In genomic region chr10:70493660-70494234, GRCh38 we compare ENCODE assay signal across 8 cellular contexts. TPM values are rescaled to one million over a fixed set of nuclear protein-coding genes. Genes with fewer than 3 reads are reported as not detected.
DNase-seq lines count a peak whose midpoint lies in the region; ATAC-seq and TF ChIP-seq lines count a peak whose summit lies in the region.

No MANE protein-coding gene starts in this region.

- H3K9me3 Mint-ChIP-seq in immature natural killer cell: no peaks in the 10 kb centered on the region

- peak; percentile 89 for DNase-seq in NCI-H510A treated with DMSO at 0.1 percent for 48 hours (lab: John Stamatoyannopoulos, UW)
- DNase-seq in immature natural killer cell: peak in 2 of 3 donors; percentile 27 to 28
- no peak for DNase-seq in NCI-H446 (lab: John Stamatoyannopoulos, UW)
- no peak for DNase-seq in coronary artery (ENCODE audit: low spot score)
- DNase-seq in NCI-H2029 (lab: John Stamatoyannopoulos, UW): no peak
- DNase-seq in activated T-cell treated with anti-CD3 and anti-CD28 coated beads, Interleukin-2, amount 50 U/mL, for 1 hour: no peak

- peaks cover 30 to 33% of the 10 kb centered on the region in 2 donors for H3K4me1 Mint-ChIP-seq in immature natural killer cell

- H3K4me3 ChIP-seq in coronary artery: no peak overlapping the region

- peak; percentile 73 for ATAC-seq in GM18867 (IDR thresholded peaks at IDR 0.05; ENCODE audit: unreplicated experiment)
- peak; percentile 64 for ATAC-seq in HG02610 (IDR thresholded peaks at IDR 0.05; ENCODE audit: unreplicated experiment)

- TF ChIP-seq CTCF in coronary artery (IDR thresholded peaks at IDR 0.05): no peak

- H3K27ac Mint-ChIP-seq in immature natural killer cell: peak overlapping the region; percentile 8 to 85 (median 75)

- no peak overlapping the region for H3K27ac ChIP-seq in coronary artery

- peak overlapping the region; percentile 23 to 77 (median 67) for H3K4me3 Mint-ChIP-seq in immature natural killer cell

- peaks cover 2 to 5% (median 3%) of the 10 kb centered on the region in 3 donors for H3K27me3 Mint-ChIP-seq in immature natural killer cell (ENCODE audit: low read depth in 3 of 3)

- no peaks in the 10 kb centered on the region for H3K36me3 Mint-ChIP-seq in immature natural killer cell

RNA-seq across cellular contexts. Expression of gene PALD1, which starts 15.2 kb away (rescaled TPM):
- polyA plus RNA-seq in immature natural killer cell: 1 to 10 TPM in 1 of 3 donors, under 1 TPM in 2; 0.12 to 2.2 (median 0.14) TPM

RNA-seq across cellular contexts. Expression of gene NODAL, which starts 52.3 kb away (rescaled TPM):
- not detected for polyA plus RNA-seq in immature natural killer cell

Comparison
In these comparisons a context has a peak if more than half of its experiments do, and no peak if none do; other contexts are left out.
1. DNase-seq: peak in NCI-H510A treated with DMSO at 0.1 percent for 48 hours (single experiment) and immature natural killer cell (2 of 3); none in NCI-H446 (0 of 2), coronary artery (single experiment), NCI-H2029 (single experiment) and activated T-cell treated with anti-CD3 and anti-CD28 coated beads, Interleukin-2, amount 50 U/mL, for 1 hour (single experiment).